Comparison of ENCODE assay signal across 18 cellular contexts in genomic region chr14:60003991-60004390, GRCh38.
A peak's percentile ranks its signal among the peaks of the same experiment; 100 is the strongest.
DNase-seq lines count a peak whose midpoint lies in the region; ATAC-seq and TF ChIP-seq lines count a peak whose summit lies in the region.
"Had no signal": no experiment of that assay in that cellular context is flagged by ENCODE, and none has a peak within 500 bp of the region (broad histone marks: within the 10 kb centered on the region; RNA-seq: fewer than 3 reads in every experiment).

No MANE protein-coding gene starts in this region.

- H3K36me3 Mint-ChIP-seq in Caco-2 (ENCODE audit: insufficient read depth, unreplicated experiment): no peaks in the 10 kb centered on the region
- no peaks in the 10 kb centered on the region for H3K36me3 Mint-ChIP-seq in activated T-cell treated with anti-CD3 and anti-CD28 coated beads, Interleukin-2, amount 50 U/mL, for 24 hours (ENCODE audit: low read depth)
- H3K36me3 Mint-ChIP-seq: CD14-positive monocyte had no signal

- H3K4me3 ChIP-seq in Caco-2 (ENCODE audit: low read depth, low read length) (peak overlapping the region; percentile 16; the same call in 1 of the 2 replicates), LNCaP clone FGC (ENCODE audit: low read depth, low read length) (no peak overlapping the region), epithelial cell of proximal tubule (ENCODE audit: low read depth, low read length) (no peak overlapping the region), liver (ENCODE audit: low read depth in 1 of 3, low read length in 3 of 3) (peak overlapping the region in 1 of 3 donors; percentile 46)

- H3K27me3 Mint-ChIP-seq in Caco-2 (ENCODE audit: insufficient read depth, unreplicated experiment): no peaks in the 10 kb centered on the region
- H3K27me3 Mint-ChIP-seq in activated T-cell treated with anti-CD3 and anti-CD28 coated beads, Interleukin-2, amount 50 U/mL, for 24 hours: peaks cover 3% of the 10 kb centered on the region

- intact Hi-C loops in Caco-2 (cut with micrococcal nuclease; ENCODE audit: unreplicated experiment): loop anchor here (5.0 kb wide), 1 partner anchor 37 kb away; no protein-coding TSS in a partner anchor

- H3K4me1 ChIP-seq in Caco-2 (peaks cover 21% of the 10 kb centered on the region), liver (ENCODE audit: control insufficient read depth in 4 of 4, insufficient read depth in 4 of 4, low read length in 3 of 4) (peaks cover 4 to 12% (median 8%) of the 10 kb centered on the region in 4 donors)

- no peak overlapping the region for H3K27ac Mint-ChIP-seq in Caco-2 (ENCODE audit: unreplicated experiment)
- no peak overlapping the region for H3K27ac Mint-ChIP-seq in activated T-cell treated with anti-CD3 and anti-CD28 coated beads, Interleukin-2, amount 50 U/mL, for 24 hours
- H3K27ac Mint-ChIP-seq: CD14-positive monocyte had no signal

- peak overlapping the region in 1 of 2 donors; percentile 64 for H3K27ac ChIP-seq in liver (ENCODE audit: low read depth in 1 of 2, low read length in 2 of 2)

- no peak for ATAC-seq in HG03460 (IDR thresholded peaks at IDR 0.05; ENCODE audit: unreplicated experiment)

- H3K4me1 Mint-ChIP-seq in Caco-2 (ENCODE audit: low read depth, unreplicated experiment): peaks cover 13% of the 10 kb centered on the region
- no peaks in the 10 kb centered on the region for H3K4me1 Mint-ChIP-seq in activated T-cell treated with anti-CD3 and anti-CD28 coated beads, Interleukin-2, amount 50 U/mL, for 24 hours (ENCODE audit: low read depth)
- H3K4me1 Mint-ChIP-seq: CD14-positive monocyte had no signal

- no peak for TF ChIP-seq CTCF in Caco-2 (IDR thresholded peaks at IDR 0.05; ENCODE audit: insufficient read depth in 1 of 2, low read depth in 1 of 2, low read length in 1 of 2, severe bottlenecking in 1 of 2, unreplicated experiment in 1 of 2)
- TF ChIP-seq CTCF in LNCaP clone FGC (IDR thresholded peaks at IDR 0.05; ENCODE audit: control insufficient read depth, extremely low read depth, insufficient read depth): no peak
- no peak for TF ChIP-seq CTCF in epithelial cell of proximal tubule (conservative IDR thresholded peaks at IDR 0.05; ENCODE audit: low read depth, low read length)
- TF ChIP-seq CTCF in liver (IDR thresholded peaks at IDR 0.05; ENCODE audit: low read depth, low read length, missing input control): no peak

- WGBS in liver: 32% methylated on average over 3 of the region's 3 CpGs

- CTCF ChIA-PET in Caco-2 (lab: Charles Lee): interaction anchor here (0.6 to 1.2 kb wide), 2 partner anchors 39 to 245 kb away, joined by 6 to 9 read pairs; partner anchors contain the start of gene PPM1A

- BruUV-seq in Caco-2 (replicated peaks; lab: Mats Ljungman, UMichigan): no TSS peak

- peak overlapping the region; percentile 47 for H3K4me3 Mint-ChIP-seq in Caco-2 (ENCODE audit: unreplicated experiment)
- no peak overlapping the region for H3K4me3 Mint-ChIP-seq in activated T-cell treated with anti-CD3 and anti-CD28 coated beads, Interleukin-2, amount 50 U/mL, for 24 hours
- H3K4me3 Mint-ChIP-seq: CD14-positive monocyte had no signal

- peaks cover 7% of the 10 kb centered on the region; the same call in 1 of the 2 replicates for H3K9me3 ChIP-seq in Caco-2
- H3K9me3 ChIP-seq in liver (ENCODE audit: control insufficient read depth in 4 of 4, low read length in 3 of 4): no peaks in the 10 kb centered on the region

- peak overlapping the region; percentile 29 to 65 for H3K9ac ChIP-seq in liver (ENCODE audit: low read depth in 1 of 2, low read length in 2 of 2)

- TF ChIP-seq RAD21 in liver (IDR thresholded peaks at IDR 0.05): peak in 1 of 2 donors; percentile 14

- DNase-seq in Caco-2: peak in 1 of 2 experiments; percentile 51
- DNase-seq in LNCaP clone FGC (ENCODE audit: low read depth): peak; percentile 25
- DNase-seq in epithelial cell of proximal tubule (ENCODE audit: low read depth): peak; percentile 10
- no peak for DNase-seq in epidermal melanocyte (ENCODE audit: insufficient read length, low spot score)
- DNase-seq in activated T-cell treated with anti-CD3 and anti-CD28 coated beads, Interleukin-2, amount 50 U/mL, for 24 hours: no peak
- no peak for DNase-seq in putamen (ENCODE audit: low spot score)
- DNase-seq: AML-193, EL, H7, MV-4-11, NCI-H1417, NCI-H2029 treated with DMSO at 0.1 percent for 48 hours, NCI-H2171 treated with DMSO at 0.1 percent for 48 hours, NCI-H446 treated with DMSO at 0.1 percent for 48 hours, NCI-H748 treated with DMSO at 0.1 percent for 48 hours had no signal

- no peaks in the 10 kb centered on the region for H3K27me3 ChIP-seq in Caco-2 (replicated peaks; ENCODE audit: control insufficient read depth, insufficient read depth, low read length)
- H3K27me3 ChIP-seq in liver (ENCODE audit: control insufficient read depth in 4 of 4, insufficient read depth in 4 of 4, low read length in 3 of 4): no peaks in the 10 kb centered on the region

- peaks cover 19% of the 10 kb centered on the region for H3K9me3 Mint-ChIP-seq in Caco-2 (ENCODE audit: unreplicated experiment)
- peaks cover under 1% of the 10 kb centered on the region for H3K9me3 Mint-ChIP-seq in activated T-cell treated with anti-CD3 and anti-CD28 coated beads, Interleukin-2, amount 50 U/mL, for 24 hours
- H3K9me3 Mint-ChIP-seq: CD14-positive monocyte had no signal

- POLR2A ChIA-PET in Caco-2 (lab: Charles Lee): interaction anchor here (0.6 to 1.2 kb wide), 3 partner anchors 39 to 245 kb away, joined by 3 to 4 read pairs (median 3); partner anchors contain the start of genes PCNX4 and PPM1A

- H3K36me3 ChIP-seq in Caco-2 (ENCODE audit: control insufficient read depth, insufficient read depth, low read length): no peaks in the 10 kb centered on the region
- no peaks in the 10 kb centered on the region for H3K36me3 ChIP-seq in liver (ENCODE audit: control insufficient read depth in 4 of 4, insufficient read depth in 3 of 4, low read depth in 1 of 4, low read length in 3 of 4)

TF ChIP-seq in liver, 16 proteins besides CTCF, POLR2A, EP300 and RAD21:
- TF ChIP-seq, protein P1, sequence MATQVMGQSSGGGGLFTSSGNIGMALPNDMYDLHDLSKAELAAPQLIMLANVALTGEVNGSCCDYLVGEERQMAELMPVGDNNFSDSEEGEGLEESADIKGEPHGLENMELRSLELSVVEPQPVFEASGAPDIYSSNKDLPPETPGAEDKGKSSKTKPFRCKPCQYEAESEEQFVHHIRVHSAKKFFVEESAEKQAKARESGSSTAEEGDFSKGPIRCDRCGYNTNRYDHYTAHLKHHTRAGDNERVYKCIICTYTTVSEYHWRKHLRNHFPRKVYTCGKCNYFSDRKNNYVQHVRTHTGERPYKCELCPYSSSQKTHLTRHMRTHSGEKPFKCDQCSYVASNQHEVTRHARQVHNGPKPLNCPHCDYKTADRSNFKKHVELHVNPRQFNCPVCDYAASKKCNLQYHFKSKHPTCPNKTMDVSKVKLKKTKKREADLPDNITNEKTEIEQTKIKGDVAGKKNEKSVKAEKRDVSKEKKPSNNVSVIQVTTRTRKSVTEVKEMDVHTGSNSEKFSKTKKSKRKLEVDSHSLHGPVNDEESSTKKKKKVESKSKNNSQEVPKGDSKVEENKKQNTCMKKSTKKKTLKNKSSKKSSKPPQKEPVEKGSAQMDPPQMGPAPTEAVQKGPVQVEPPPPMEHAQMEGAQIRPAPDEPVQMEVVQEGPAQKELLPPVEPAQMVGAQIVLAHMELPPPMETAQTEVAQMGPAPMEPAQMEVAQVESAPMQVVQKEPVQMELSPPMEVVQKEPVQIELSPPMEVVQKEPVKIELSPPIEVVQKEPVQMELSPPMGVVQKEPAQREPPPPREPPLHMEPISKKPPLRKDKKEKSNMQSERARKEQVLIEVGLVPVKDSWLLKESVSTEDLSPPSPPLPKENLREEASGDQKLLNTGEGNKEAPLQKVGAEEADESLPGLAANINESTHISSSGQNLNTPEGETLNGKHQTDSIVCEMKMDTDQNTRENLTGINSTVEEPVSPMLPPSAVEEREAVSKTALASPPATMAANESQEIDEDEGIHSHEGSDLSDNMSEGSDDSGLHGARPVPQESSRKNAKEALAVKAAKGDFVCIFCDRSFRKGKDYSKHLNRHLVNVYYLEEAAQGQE (IDR thresholded peaks at IDR 0.05): no peak
- peak in 1 of 2 donors; percentile 7 for TF ChIP-seq RXRA (IDR thresholded peaks at IDR 0.05)
- TF ChIP-seq SP1 (IDR thresholded peaks at IDR 0.05): peak; percentile 31

Comparison
In these comparisons a context has a peak if more than half of its experiments do, and no peak if none do; other contexts are left out.
1. DNase-seq: peak in LNCaP clone FGC (single experiment) and epithelial cell of proximal tubule (single experiment); none in epidermal melanocyte (single experiment), activated T-cell treated with anti-CD3 and anti-CD28 coated beads, Interleukin-2, amount 50 U/mL, for 24 hours (single experiment) and putamen (single experiment).